Comparison of ENCODE assay signal across 19 cellular contexts in the genomic region with DNA sequence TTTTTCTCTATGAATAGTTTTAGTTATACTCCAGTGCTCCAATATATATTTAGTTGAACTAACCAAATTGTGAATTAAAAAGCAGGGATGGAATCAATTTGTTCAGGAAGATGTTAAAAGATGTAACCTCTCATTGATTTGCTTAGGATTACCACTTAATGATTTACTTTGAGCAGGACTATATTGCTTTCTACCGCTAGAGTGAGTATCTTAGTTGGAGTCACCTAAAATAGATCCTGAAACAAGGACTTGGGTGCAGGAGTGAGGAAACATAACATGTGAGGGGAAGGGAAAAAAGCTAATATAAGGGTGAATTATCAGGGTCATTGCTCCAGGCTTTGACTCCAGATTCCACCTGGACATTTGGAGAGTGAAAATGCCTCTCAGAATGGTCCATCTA.
"Had no signal": no experiment of that assay in that cellular context is flagged by ENCODE, and none has a peak within 500 bp of the region (broad histone marks: within the 10 kb centered on the region; RNA-seq: fewer than 3 reads in every experiment).

No MANE protein-coding gene starts in this region.

- H3K4me1 ChIP-seq: esophagus squamous epithelium, heart left ventricle, sigmoid colon, vagina had no signal

- H3K27ac ChIP-seq: cardiac muscle cell, esophagus squamous epithelium, heart left ventricle, sigmoid colon, vagina had no signal

- H3K27me3 ChIP-seq: cardiac muscle cell, esophagus squamous epithelium, heart left ventricle, sigmoid colon, vagina had no signal

- DNase-seq: activated CD4-positive, alpha-beta T cell treated with anti-CD3 and anti-CD28 coated beads, Interleukin-2, amount 10 ng/mL, durations not matched to agents 7 days and 5 days; activated CD8-positive, alpha-beta memory T cell treated with anti-CD3 and anti-CD28 coated beads, Interleukin-2, amount 10 ng/mL, durations not matched to agents 7 days and 5 days; activated CD8-positive, alpha-beta T cell treated with anti-CD3 and anti-CD28 coated beads for 36 hours; activated gamma-delta T cell; activated naive CD4-positive, alpha-beta T cell treated with anti-CD3 and anti-CD28 coated beads, Interleukin-2, amount 50 U/mL, for 16 hours; activated naive CD8-positive, alpha-beta T cell treated with anti-CD3 and anti-CD28 coated beads, Interleukin-2, amount 50 U/mL, for 24 hours; activated T-cell treated with anti-CD3 and anti-CD28 coated beads for 4 hours; effector CD8-positive, alpha-beta T cell; esophagus squamous epithelium; heart left ventricle; occipital lobe; sigmoid colon; stimulated activated CD4-positive, alpha-beta T cell treated with anti-CD3 and anti-CD28 coated beads, Interleukin-2, amount 100 ng/mL, for 48 hours; stimulated activated CD8-positive, alpha-beta memory T cell treated with anti-CD3 and anti-CD28 coated beads, Interleukin-4, amount 100 ng/mL, for 48 hours; stimulated activated naive B cell treated with anti-CD40 and anti-IgM and Interleukin-4, amounts not matched to agents 10 μg/mL and 1 μg/mL and 100 μg/mL, for 72 hours had no signal

- FAIRE-seq: endothelial cell of umbilical vein, islet of Langerhans had no signal

- H3K9me3 ChIP-seq: esophagus squamous epithelium, sigmoid colon, vagina had no signal

- H3K4me3 ChIP-seq: cardiac muscle cell, esophagus squamous epithelium, heart left ventricle, sigmoid colon, vagina had no signal

- ATAC-seq: activated CD8-positive, alpha-beta memory T cell treated with anti-CD3 and anti-CD28 coated beads, Interleukin-2, amount 10 ng/mL, durations not matched to agents 7 days and 5 days; activated CD8-positive, alpha-beta T cell treated with anti-CD3 and anti-CD28 coated beads for 36 hours; activated naive CD8-positive, alpha-beta T cell treated with anti-CD3 and anti-CD28 coated beads, Interleukin-2, amount 50 U/mL, for 24 hours; heart left ventricle; stimulated activated naive B cell treated with anti-CD40 and anti-IgM and Interleukin-4, amounts not matched to agents 10 μg/mL and 1 μg/mL and 100 μg/mL, for 72 hours had no signal

- H3K36me3 ChIP-seq: cardiac muscle cell, esophagus squamous epithelium, heart left ventricle, sigmoid colon, vagina had no signal
